Comparison of ENCODE assay signal across 1 cellular context in genomic region chrX:86047174-86047991, GRCh38.
TF ChIP-seq lines count a peak whose summit lies in the region.

Gene CHM (minus strand): TSS chrX:86047558. CDS start chrX:86047532, 26 bp downstream.

TF ChIP-seq in HepG2, 621 proteins besides CTCF, POLR2A, EP300 and RAD21 (continued from another document and continues in another):
- TF ChIP-seq POGK (CRISPR knock-in tag; conservative IDR thresholded peaks at IDR 0.05) = 0 out of 2 replicates have a peak, but pooled peaks have one; percentile 31
- no peak for TF ChIP-seq ZBTB1 (CRISPR knock-in tag; IDR thresholded peaks at IDR 0.05; ENCODE audit: borderline replicate concordance)
- no peak for TF ChIP-seq MAZ (IDR thresholded peaks at IDR 0.05; ENCODE audit: borderline replicate concordance, low read depth, low read length)
- TF ChIP-seq MAZ (CRISPR knock-in tag; IDR thresholded peaks at IDR 0.05; ENCODE audit: low read depth) = no peak
- no peak for TF ChIP-seq ETV6 (CRISPR knock-in tag; conservative IDR thresholded peaks at IDR 0.05)
- no peak for TF ChIP-seq ZNF740 (CRISPR knock-in tag; IDR thresholded peaks at IDR 0.05)
- no peak for TF ChIP-seq NFKBIZ (CRISPR knock-in tag; IDR thresholded peaks at IDR 0.05)
- no peak for TF ChIP-seq NCOR1 (IDR thresholded peaks at IDR 0.05; ENCODE audit: borderline replicate concordance, low read length)
- TF ChIP-seq ZNF138 (CRISPR knock-in tag; IDR thresholded peaks at IDR 0.05; ENCODE audit: low read depth) = no peak
- TF ChIP-seq ZNF430 (CRISPR knock-in tag; IDR thresholded peaks at IDR 0.05) = no peak
- no peak for TF ChIP-seq ZUFSP (CRISPR knock-in tag; IDR thresholded peaks at IDR 0.05; ENCODE audit: borderline replicate concordance)
- TF ChIP-seq ELF3 (CRISPR knock-in tag; IDR thresholded peaks at IDR 0.05) = peak; percentile 43; the same call in 1 of the 2 replicates
- no peak for TF ChIP-seq ZNF543 (CRISPR knock-in tag; IDR thresholded peaks at IDR 0.05)
- TF ChIP-seq PAF1 (CRISPR knock-in tag; IDR thresholded peaks at IDR 0.05) = no peak
- TF ChIP-seq ZNF580 (CRISPR knock-in tag; IDR thresholded peaks at IDR 0.05; ENCODE audit: borderline replicate concordance, low read depth) = no peak
- no peak for TF ChIP-seq ZBTB7B (CRISPR knock-in tag; IDR thresholded peaks at IDR 0.05)
- TF ChIP-seq ZNF318 (CRISPR knock-in tag; IDR thresholded peaks at IDR 0.05) = no peak
- no peak for TF ChIP-seq CCAR2 (optimal IDR thresholded peaks at IDR 0.05; ENCODE audit: low read depth, low read length)
- no peak for TF ChIP-seq SNAPC2 (CRISPR knock-in tag; IDR thresholded peaks at IDR 0.05)
- no peak for TF ChIP-seq CBX1 (IDR thresholded peaks at IDR 0.05; ENCODE audit: low read depth)
- TF ChIP-seq POLR2G (IDR thresholded peaks at IDR 0.05; ENCODE audit: low read depth, low read length) = peak; percentile 66
- TF ChIP-seq ZFP37 (CRISPR knock-in tag; IDR thresholded peaks at IDR 0.05; ENCODE audit: borderline replicate concordance) = no peak
- no peak for TF ChIP-seq TFDP1 (CRISPR knock-in tag; IDR thresholded peaks at IDR 0.05; ENCODE audit: borderline replicate concordance)
- TF ChIP-seq ZNF841 (CRISPR knock-in tag; IDR thresholded peaks at IDR 0.05; ENCODE audit: borderline replicate concordance) = no peak
- no peak for TF ChIP-seq RNF2 (conservative IDR thresholded peaks at IDR 0.05; ENCODE audit: low read depth)
- no peak for TF ChIP-seq CHD4 (IDR thresholded peaks at IDR 0.05; ENCODE audit: borderline replicate concordance, low read length)
- no peak for TF ChIP-seq MAFK (conservative IDR thresholded peaks at IDR 0.05 in 1 of 2, IDR thresholded peaks at IDR 0.05 in 1 of 2; ENCODE audit: low read length in 2 of 2)
- 0 out of 2 replicates have a peak, but pooled peaks have one; percentile 46 for TF ChIP-seq ZNF12 (CRISPR knock-in tag; IDR thresholded peaks at IDR 0.05)
- peak; percentile 78 for TF ChIP-seq PHF20 (CRISPR knock-in tag; IDR thresholded peaks at IDR 0.05)
- no peak for TF ChIP-seq ZNF557 (CRISPR knock-in tag; IDR thresholded peaks at IDR 0.05)
- peak; percentile 82; the same call in 1 of the 2 replicates for TF ChIP-seq HOXA3 (CRISPR knock-in tag; IDR thresholded peaks at IDR 0.05)
- TF ChIP-seq MBNL3 (CRISPR knock-in tag; conservative IDR thresholded peaks at IDR 0.05) = no peak
- no peak for TF ChIP-seq ZNF513 (CRISPR knock-in tag; conservative IDR thresholded peaks at IDR 0.05)
- TF ChIP-seq ZNF350 (CRISPR knock-in tag; IDR thresholded peaks at IDR 0.05; ENCODE audit: borderline replicate concordance, low read depth) = 0 out of 2 replicates have a peak, but pooled peaks have one; percentile 24
- peak; percentile 94 for TF ChIP-seq GATAD1 (CRISPR knock-in tag; IDR thresholded peaks at IDR 0.05)
- TF ChIP-seq SMAD3 (CRISPR knock-in tag; IDR thresholded peaks at IDR 0.05) = no peak
- TF ChIP-seq HMGA1 (CRISPR knock-in tag; conservative IDR thresholded peaks at IDR 0.05) = no peak
- no peak for TF ChIP-seq MXD3 (CRISPR knock-in tag; IDR thresholded peaks at IDR 0.05)
- no peak for TF ChIP-seq ZNF75D (CRISPR knock-in tag; IDR thresholded peaks at IDR 0.05; ENCODE audit: borderline replicate concordance)
- no peak for TF ChIP-seq PRMT3 (CRISPR knock-in tag; IDR thresholded peaks at IDR 0.05; ENCODE audit: borderline replicate concordance, low read depth)
- no peak for TF ChIP-seq ZNF792 (CRISPR knock-in tag; IDR thresholded peaks at IDR 0.05)
- no peak for TF ChIP-seq BHLHE40 (IDR thresholded peaks at IDR 0.05; ENCODE audit: low read length)
- TF ChIP-seq CAMTA2 (CRISPR knock-in tag; IDR thresholded peaks at IDR 0.05; ENCODE audit: borderline replicate concordance) = no peak
- no peak for TF ChIP-seq ZNF720 (CRISPR knock-in tag; IDR thresholded peaks at IDR 0.05)
- no peak for TF ChIP-seq NFYC (CRISPR knock-in tag; IDR thresholded peaks at IDR 0.05)
- TF ChIP-seq ZSCAN9 (CRISPR knock-in tag; IDR thresholded peaks at IDR 0.05; ENCODE audit: borderline replicate concordance) = no peak
- peak; percentile 83 for TF ChIP-seq POLR2AphosphoS5 (IDR thresholded peaks at IDR 0.05; ENCODE audit: low read depth, low read length)
- TF ChIP-seq ZNF225 (CRISPR knock-in tag; IDR thresholded peaks at IDR 0.05) = no peak
- TF ChIP-seq ZNF510 (CRISPR knock-in tag; IDR thresholded peaks at IDR 0.05; ENCODE audit: low read depth) = no peak
- no peak for TF ChIP-seq ESRRA (CRISPR knock-in tag; IDR thresholded peaks at IDR 0.05; ENCODE audit: low read depth)
- TF ChIP-seq TEAD3 (CRISPR knock-in tag; optimal IDR thresholded peaks at IDR 0.05; ENCODE audit: borderline replicate concordance) = peak; percentile 52
- no peak for TF ChIP-seq SMARCE1 (IDR thresholded peaks at IDR 0.05; ENCODE audit: borderline replicate concordance)
- no peak for TF ChIP-seq TP53 (CRISPR knock-in tag; conservative IDR thresholded peaks at IDR 0.05)
- no peak for TF ChIP-seq RXRB (CRISPR knock-in tag; IDR thresholded peaks at IDR 0.05; ENCODE audit: borderline replicate concordance)
- TF ChIP-seq ZNF678 (CRISPR knock-in tag; IDR thresholded peaks at IDR 0.05) = no peak
- TF ChIP-seq TAF1 (CRISPR knock-in tag; IDR thresholded peaks at IDR 0.05) = peak; percentile 73
- TF ChIP-seq ZNF597 (CRISPR knock-in tag; IDR thresholded peaks at IDR 0.05) = no peak
- TF ChIP-seq BRCA1 (CRISPR knock-in tag; IDR thresholded peaks at IDR 0.05) = no peak
- no peak for TF ChIP-seq JDP2 (CRISPR knock-in tag; IDR thresholded peaks at IDR 0.05; ENCODE audit: borderline replicate concordance)
- TF ChIP-seq GATA4 (IDR thresholded peaks at IDR 0.05; ENCODE audit: borderline replicate concordance, low read depth) = no peak
- TF ChIP-seq POLR2AphosphoS2 (IDR thresholded peaks at IDR 0.05; ENCODE audit: low read depth, low read length) = no peak
